8 cellular contexts compared by ENCODE assay signal in the genomic region with DNA sequence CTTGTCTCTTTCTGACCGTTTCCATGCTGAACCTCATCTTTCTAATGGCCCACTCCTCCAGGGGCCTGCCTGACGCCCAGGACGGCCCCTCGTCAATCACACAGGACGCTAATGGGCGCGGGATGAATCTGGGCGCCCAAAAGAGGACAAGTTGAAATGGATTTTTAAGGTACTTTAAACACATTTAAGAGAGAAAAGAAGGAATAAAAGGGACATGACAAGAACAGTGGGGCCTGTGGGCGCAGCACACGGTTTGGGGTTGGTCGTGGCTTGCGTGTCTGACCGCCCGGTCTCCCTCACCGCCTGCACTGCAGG. TPM values are rescaled to one million over a fixed set of nuclear protein-coding genes. Genes with fewer than 3 reads are reported as not detected.
A peak's percentile ranks its signal among the peaks of the same experiment; 100 is the strongest.
DNase-seq lines count a peak whose midpoint lies in the region; ATAC-seq and TF ChIP-seq lines count a peak whose summit lies in the region.

No MANE protein-coding gene starts in this region.

- TF ChIP-seq CTCF in AG09309 (IDR thresholded peaks at IDR 0.05; ENCODE audit: control insufficient read depth, insufficient read depth, low read depth, low read length, missing control alignments) (no peak), HFFc6 (IDR thresholded peaks at IDR 0.05) (no peak), astrocyte of the cerebellum (IDR thresholded peaks at IDR 0.05; ENCODE audit: low read depth, low read length, missing control alignments) (no peak), lower lobe of right lung (IDR thresholded peaks at IDR 0.05) (no peak)

- H3K4me1 Mint-ChIP-seq in HFFc6 (ENCODE audit: low read depth) = peaks cover 48% of the 10 kb centered on the region

- H3K4me3 Mint-ChIP-seq in HFFc6 = peak overlapping the region; percentile 83

- H3K27me3 ChIP-seq in lower lobe of right lung (ENCODE audit: low read depth) = no peaks in the 10 kb centered on the region
- no peaks in the 10 kb centered on the region for H3K27me3 ChIP-seq in aorta (ENCODE audit: control insufficient read depth in 1 of 2, insufficient read depth in 2 of 2, low read length in 1 of 2)

- H3K36me3 Mint-ChIP-seq in HFFc6 (ENCODE audit: low read depth) = peaks cover 8% of the 10 kb centered on the region

- ATAC-seq in lower lobe of right lung (peak; percentile 71 to 76), aorta (ENCODE audit: low FRiP score) (no peak), HG02798 (IDR thresholded peaks at IDR 0.05; ENCODE audit: poor library complexity, unreplicated experiment) (no peak)

- no peak overlapping the region for H3K27ac Mint-ChIP-seq in HFFc6

- peaks cover 36% of the 10 kb centered on the region for H3K4me1 ChIP-seq in lower lobe of right lung
- H3K4me1 ChIP-seq in aorta (ENCODE audit: control insufficient read depth in 1 of 2, insufficient read depth in 2 of 2, low read length in 2 of 2) = peaks cover 0 to 2% of the 10 kb centered on the region in 2 donors

- WGBS in aorta, 2 donors = 1 to 2% methylated on average over 15 of the region's 15 CpGs

- H3K9me3 ChIP-seq in lower lobe of right lung (peaks cover 12% of the 10 kb centered on the region), aorta (ENCODE audit: control insufficient read depth, low read length) (peaks cover 2% of the 10 kb centered on the region)

- H3K27ac ChIP-seq in lower lobe of right lung (peak overlapping the region; percentile 67), aorta (ENCODE audit: low read depth in 1 of 2, low read length in 2 of 2) (no peak overlapping the region)

- intact Hi-C loops in lower lobe of right lung (cut with DNase I) = no loop called here
- intact Hi-C loops in aorta (cut with DNase I) = loop anchor here (2.0 to 5.0 kb wide), 3 partner anchors 34 to 107 kb away; a partner anchor contains a TSS

- H3K36me3 ChIP-seq in lower lobe of right lung (no peaks in the 10 kb centered on the region), aorta (ENCODE audit: control insufficient read depth in 1 of 2, insufficient read depth in 2 of 2, low read length in 1 of 2) (no peaks in the 10 kb centered on the region)

- peak overlapping the region; percentile 93 for H3K4me3 ChIP-seq in AG09309 (ENCODE audit: control insufficient read depth, low read depth, low read length)
- peak overlapping the region; percentile 73 for H3K4me3 ChIP-seq in astrocyte of the cerebellum (ENCODE audit: low read depth, low read length)
- peak overlapping the region; percentile 94 for H3K4me3 ChIP-seq in lower lobe of right lung
- H3K4me3 ChIP-seq in aorta (ENCODE audit: low read length in 2 of 2) = peak overlapping the region; percentile 12 to 45

- in situ Hi-C loops in astrocyte of the cerebellum (cut with HindIII; ENCODE audit: low sequenced_read_pairs) = no loop called here

- DNase-seq in AG09309 (ENCODE audit: low read depth) = no peak
- no peak for DNase-seq in HFFc6
- DNase-seq in astrocyte of the cerebellum (ENCODE audit: low read depth) = no peak
- DNase-seq in lower lobe of right lung = no peak
- no peak for DNase-seq in aorta
- no peak for DNase-seq in inferior parietal cortex (ENCODE audit: extremely low spot score)
- DNase-seq in SHP77 (lab: John Stamatoyannopoulos, UW) = no peak

- H3K27me3 Mint-ChIP-seq in HFFc6 (ENCODE audit: insufficient read depth) = peaks cover 1% of the 10 kb centered on the region

- peaks cover 22% of the 10 kb centered on the region for H3K9me3 Mint-ChIP-seq in HFFc6

RNA-seq across cellular contexts. Expression of a gene that starts 0.6 kb away (rescaled TPM):
- 10 to 100 TPM; 48.7 to 54.1 (median 51.5) TPM for total RNA-seq in HFFc6 (2021; fragmentation: NEBNext Ultra II Directional; extraction: Animal tissue kit (Norgen Biotek cat#: 25700))
- total RNA-seq in lower lobe of right lung = 59.5 TPM
- 10 to 100 TPM; 42.5 to 44.7 TPM for total RNA-seq in aorta
- polyA plus RNA-seq in aorta = 10 to 100 TPM; 40.0 to 53.3 TPM

Comparison
In these comparisons a context has a peak if more than half of its experiments do, and no peak if none do; other contexts are left out.
1. H3K4me3 ChIP-seq: peak in every context shown above with its lines; median percentile 94 in lower lobe of right lung; 93 in AG09309; 73 in astrocyte of the cerebellum; 28 in aorta.
2. ATAC-seq: peak in lower lobe of right lung (2 of 2); none in aorta (single experiment) and HG02798 (single experiment).